ENCODE assay signal across 11 cellular contexts in the genomic region with DNA sequence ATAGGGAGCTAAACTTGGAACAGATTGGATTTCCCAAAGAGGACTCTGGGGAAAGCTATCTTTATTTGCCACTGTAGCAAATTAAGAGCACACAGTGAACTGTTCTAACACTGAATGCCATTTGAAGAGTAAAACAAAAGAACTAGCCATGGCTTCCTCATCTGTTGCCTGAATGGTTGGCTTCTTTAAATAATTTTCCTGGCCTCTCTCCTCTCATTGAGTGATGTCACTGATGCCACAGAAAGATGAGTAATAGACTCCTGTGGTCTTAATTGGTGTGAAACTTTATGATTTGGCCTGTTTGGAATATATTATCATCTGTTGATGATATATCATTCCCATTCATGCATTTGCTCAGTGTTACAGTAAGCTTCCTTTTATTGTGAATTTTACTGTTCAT. TPM values are rescaled to one million over a fixed set of nuclear protein-coding genes. Genes with fewer than 3 reads are reported as not detected.
DNase-seq lines count a peak whose midpoint lies in the region; ATAC-seq, FAIRE-seq and TF ChIP-seq lines count a peak whose summit lies in the region.
"Had no signal": no experiment of that assay in that cellular context is flagged by ENCODE, and none has a peak within 500 bp of the region (broad histone marks: within the 10 kb centered on the region; RNA-seq: fewer than 3 reads in every experiment).

No MANE protein-coding gene starts in this region.

- no peak overlapping the region for H3K4me3 ChIP-seq in RWPE2 (ENCODE audit: severe bottlenecking)
- no peak overlapping the region for H3K4me3 ChIP-seq in fibroblast of pulmonary artery (replicated peaks; ENCODE audit: low read depth, low read length)
- H3K4me3 ChIP-seq in stomach = no peak overlapping the region
- H3K4me3 ChIP-seq: GM23338, left ventricle myocardium inferior had no signal

- intact Hi-C loops in Right ventricle myocardium superior (cut with DNase I) (no loop called here), cardiac septum (cut with DNase I) (no loop called here), stomach (cut with DNase I; ENCODE audit: low total_unique reads) (no loop called here)

- FAIRE-seq in GM12892 (lab: Jason Lieb, UNC) = no peak

- TF ChIP-seq POLR2A in stomach (IDR thresholded peaks at IDR 0.05) = no peak
- no peak for TF ChIP-seq POLR2A in GM12892 (IDR thresholded peaks at IDR 0.05; ENCODE audit: low read depth, low read length)

- H3K27me3 ChIP-seq in RWPE2 (ENCODE audit: insufficient read depth, poor library complexity, severe bottlenecking) = no peaks in the 10 kb centered on the region
- no peaks in the 10 kb centered on the region for H3K27me3 ChIP-seq in stomach

- DNase-seq in Right ventricle myocardium superior (no peak), cardiac septum (ENCODE audit: low spot score) (no peak), RWPE2 (ENCODE audit: low spot score) (no peak), fibroblast of pulmonary artery (ENCODE audit: low read depth) (peak; percentile 40), substantia nigra (lab: John Stamatoyannopoulos, UW) (no peak), stomach (no peak), GM12892 (ENCODE audit: insufficient read length) (no peak), NCI-H2107 (lab: John Stamatoyannopoulos, UW) (no peak)
- DNase-seq: left ventricle myocardium inferior, NCI-H2029 had no signal

- TF ChIP-seq EP300 in stomach (IDR thresholded peaks at IDR 0.05) = no peak

- H3K36me3 ChIP-seq in RWPE2 (ENCODE audit: low read depth) (no peaks in the 10 kb centered on the region), stomach (no peaks in the 10 kb centered on the region)
- H3K36me3 ChIP-seq: left ventricle myocardium inferior had no signal

- H3K9me3 ChIP-seq in RWPE2 (ENCODE audit: severe bottlenecking) = no peaks in the 10 kb centered on the region
- H3K9me3 ChIP-seq in stomach = no peaks in the 10 kb centered on the region
- H3K9me3 ChIP-seq: left ventricle myocardium inferior had no signal

- ATAC-seq in Right ventricle myocardium superior (ENCODE audit: poor library complexity) (peak; percentile 44), RWPE2 (ENCODE audit: low read depth) (peak; percentile 51)
- ATAC-seq: GM23338 had no signal

- H3K27ac ChIP-seq in RWPE2 (ENCODE audit: poor library complexity, severe bottlenecking) = no peak overlapping the region
- peak overlapping the region; percentile 89 for H3K27ac ChIP-seq in substantia nigra (ENCODE audit: low read depth, low read length, poor library complexity, severe bottlenecking)
- no peak overlapping the region for H3K27ac ChIP-seq in stomach
- H3K27ac ChIP-seq: left ventricle myocardium inferior had no signal

- H3K4me1 ChIP-seq in RWPE2 (ENCODE audit: insufficient read depth, poor library complexity, severe bottlenecking) = peaks cover 22% of the 10 kb centered on the region
- H3K4me1 ChIP-seq in stomach = peaks cover 25 to 74% (median 46%) of the 10 kb centered on the region in 4 donors

- no peak for TF ChIP-seq CTCF in RWPE2 (IDR thresholded peaks at IDR 0.05; ENCODE audit: poor library complexity, severe bottlenecking)
- TF ChIP-seq CTCF in fibroblast of pulmonary artery (IDR thresholded peaks at IDR 0.05; ENCODE audit: low read length, missing control alignments) = no peak
- TF ChIP-seq CTCF in stomach (IDR thresholded peaks at IDR 0.05) = no peak

RNA-seq across cellular contexts. Expression of gene WDR20, which starts 42.5 kb away (rescaled TPM):
- 19.2 TPM for total RNA-seq in Right ventricle myocardium superior
- 21.9 TPM for total RNA-seq in cardiac septum
- 10 to 100 TPM; 13.9 to 44.2 (median 25.5) TPM for total RNA-seq in stomach
- polyA plus RNA-seq in stomach = 1 to 10 TPM; 8.2 to 9.2 (median 8.4) TPM
- 13.1 TPM for polyA plus RNA-seq in GM12892 (2012; ENCODE audit: missing spikeins)
